In genomic region chr18:79399275-79400081, GRCh38 we compare ENCODE assay signal across 8 cellular contexts. TPM values are rescaled to one million over a fixed set of nuclear protein-coding genes. Genes with fewer than 3 reads are reported as not detected.
DNase-seq lines count a peak whose midpoint lies in the region; ATAC-seq, FAIRE-seq and TF ChIP-seq lines count a peak whose summit lies in the region.

No MANE protein-coding gene starts in this region.

- DNase-seq in GM12892 (ENCODE audit: insufficient read length) (no peak), Peyer's patch (peak; percentile 40 to 66 (median 53)), endothelial cell (ENCODE audit: low spot score) (peak; percentile 38), neural progenitor cell (ENCODE audit: low spot score) (no peak), NCI-H526 treated with DMSO at 0.1 percent for 48 hours (lab: John Stamatoyannopoulos, UW) (no peak), GM10248 (ENCODE audit: extremely low spot score) (no peak), NCI-H1105 (lab: John Stamatoyannopoulos, UW) (no peak)

- peak; percentile 24 for FAIRE-seq in GM12892 (lab: Jason Lieb, UNC)

- ATAC-seq in GM19455 (IDR thresholded peaks at IDR 0.05; ENCODE audit: unreplicated experiment), result no peak

- H3K27ac ChIP-seq in Peyer's patch (peak overlapping the region; percentile 87 to 100 (median 92)), neural progenitor cell (no peak overlapping the region)

- H3K9me3 ChIP-seq in Peyer's patch (no peaks in the 10 kb centered on the region), neural progenitor cell (ENCODE audit: low read depth) (no peaks in the 10 kb centered on the region)

- H3K4me1 Mint-ChIP-seq in endothelial cell (ENCODE audit: unreplicated experiment) (peaks cover 20% of the 10 kb centered on the region), neural progenitor cell (peaks cover 33% of the 10 kb centered on the region)

- H3K27ac Mint-ChIP-seq in endothelial cell (ENCODE audit: unreplicated experiment) (peak overlapping the region; percentile 75), neural progenitor cell (no peak overlapping the region)

- no peaks in the 10 kb centered on the region for H3K79me2 ChIP-seq in neural progenitor cell (ENCODE audit: low read depth)

- POLR2A ChIA-PET in GM10248 (lab: Yijun Ruan, JAX), result no interaction called here

- H3K27me3 Mint-ChIP-seq in endothelial cell (ENCODE audit: unreplicated experiment) (peaks cover 32% of the 10 kb centered on the region), neural progenitor cell (ENCODE audit: insufficient read depth, low read depth) (peaks cover 46% of the 10 kb centered on the region)

- H3K4me1 ChIP-seq in Peyer's patch (peaks cover 0 to 45% (median 19%) of the 10 kb centered on the region in 4 donors), neural progenitor cell (peaks cover 16% of the 10 kb centered on the region)

- H3K9me3 Mint-ChIP-seq in endothelial cell (ENCODE audit: unreplicated experiment) (no peaks in the 10 kb centered on the region), neural progenitor cell (no peaks in the 10 kb centered on the region)

- H3K4me3 Mint-ChIP-seq in endothelial cell (ENCODE audit: unreplicated experiment) (peak overlapping the region; percentile 92), neural progenitor cell (peak overlapping the region; percentile 83)

- H3K36me3 Mint-ChIP-seq in endothelial cell (ENCODE audit: low read depth, unreplicated experiment) (peaks cover 9% of the 10 kb centered on the region), neural progenitor cell (no peaks in the 10 kb centered on the region)

- H2AFZ ChIP-seq in neural progenitor cell (replicated peaks), result peak overlapping the region; percentile 97

- TF ChIP-seq CTCF in Peyer's patch (IDR thresholded peaks at IDR 0.05) (no peak), endothelial cell (IDR thresholded peaks at IDR 0.05; ENCODE audit: unreplicated experiment) (no peak), neural progenitor cell (IDR thresholded peaks at IDR 0.05) (no peak), GM10248 (IDR thresholded peaks at IDR 0.05; ENCODE audit: control extremely low read depth, extremely low read depth, low read depth, missing control alignments) (no peak)

- TF ChIP-seq POLR2A in GM12892 (IDR thresholded peaks at IDR 0.05; ENCODE audit: low read depth, low read length) (no peak), Peyer's patch (IDR thresholded peaks at IDR 0.05) (no peak)

- peaks cover 47% of the 10 kb centered on the region for H4K20me1 ChIP-seq in neural progenitor cell (ENCODE audit: low read depth)

- H3K4me3 ChIP-seq in Peyer's patch, result peak overlapping the region; percentile 72 to 97 (median 92)
- H3K4me3 ChIP-seq in neural progenitor cell, result peak overlapping the region; percentile 88

- peak overlapping the region; percentile 100 for H3K4me2 ChIP-seq in neural progenitor cell

- H3K36me3 ChIP-seq in Peyer's patch (no peaks in the 10 kb centered on the region), neural progenitor cell (no peaks in the 10 kb centered on the region)

- H3K9ac ChIP-seq in neural progenitor cell, result no peak overlapping the region

- H3K27me3 ChIP-seq in Peyer's patch (peaks cover 0 to 7% of the 10 kb centered on the region in 2 donors), neural progenitor cell (peaks cover 60% of the 10 kb centered on the region)

- CTCF ChIA-PET in GM10248 (lab: Yijun Ruan, JAX), result interaction anchor here (3.7 kb wide), 1 partner anchor 20 kb away, joined by 27 read pairs; no protein-coding TSS in a partner anchor

- H3F3A ChIP-seq in neural progenitor cell (ENCODE audit: low read depth), result peaks cover 34% of the 10 kb centered on the region

RNA-seq across cellular contexts. Expression of gene NFATC1, which starts 3.7 kb away (rescaled TPM):
- 13.0 TPM for polyA plus RNA-seq in GM12892 (2012; ENCODE audit: missing spikeins)
- total RNA-seq in Peyer's patch (10 to 100 TPM in 1 of 4 donors, 1 to 10 TPM in 3; 2.1 to 41.3 (median 7.6) TPM), endothelial cell (ENCODE audit: unreplicated experiment) (40.6 TPM), neural progenitor cell (ENCODE audit: low replicate concordance) (2.2 and 2.3 TPM in 2 replicates)

Comparison
In these comparisons a context has a peak if more than half of its experiments do, and no peak if none do; other contexts are left out.
1. DNase-seq: peak in Peyer's patch (3 of 3) and endothelial cell (single experiment); none in GM12892 (single experiment), neural progenitor cell (single experiment), NCI-H526 treated with DMSO at 0.1 percent for 48 hours (single experiment), GM10248 (single experiment) and NCI-H1105 (single experiment).